1 cellular context compared by ENCODE assay signal in genomic region chr2:88600038-88600465, GRCh38.
A peak's percentile ranks its signal among the peaks of the same experiment; 100 is the strongest.
TF ChIP-seq lines count a peak whose summit lies in the region.

No MANE protein-coding gene starts in this region.

TF ChIP-seq in HEK293, 187 proteins besides CTCF, POLR2A, EP300 and RAD21 (continued from another document):
- TF ChIP-seq TSHZ1 (tag by site-specific recombination; IDR thresholded peaks at IDR 0.05; ENCODE audit: borderline replicate concordance) (peak; percentile 88), ZNF600 (tag by site-specific recombination; IDR thresholded peaks at IDR 0.05) (no peak), ATF2 (tag by site-specific recombination; IDR thresholded peaks at IDR 0.05; ENCODE audit: low read depth) (peak; percentile 99), SCRT1 (tag by site-specific recombination; IDR thresholded peaks at IDR 0.05; ENCODE audit: borderline replicate concordance) (no peak), KLF1 (tag by site-specific recombination; IDR thresholded peaks at IDR 0.05) (no peak), ZNF121 (tag by site-specific recombination; IDR thresholded peaks at IDR 0.05) (no peak), SALL2 (tag by site-specific recombination; IDR thresholded peaks at IDR 0.05; ENCODE audit: borderline replicate concordance) (no peak), ZNF138 (tag by site-specific recombination; IDR thresholded peaks at IDR 0.05; ENCODE audit: borderline replicate concordance) (no peak), ZSCAN18 (tag by site-specific recombination; IDR thresholded peaks at IDR 0.05) (no peak), ZNF792 (tag by site-specific recombination; IDR thresholded peaks at IDR 0.05) (no peak), ZNF76 (tag by site-specific recombination; IDR thresholded peaks at IDR 0.05; ENCODE audit: borderline replicate concordance, low read depth) (no peak), SP2 (tag by site-specific recombination; IDR thresholded peaks at IDR 0.05) (peak; percentile 37), YY1 (tag by site-specific recombination; IDR thresholded peaks at IDR 0.05) (no peak), GLI2 (tag by site-specific recombination; IDR thresholded peaks at IDR 0.05; ENCODE audit: borderline replicate concordance, low read depth) (no peak), ZFP37 (tag by site-specific recombination; IDR thresholded peaks at IDR 0.05) (peak; percentile 70; the same call in 1 of the 2 replicates), BCL6B (tag by site-specific recombination; IDR thresholded peaks at IDR 0.05) (peak; percentile 85; the same call in 1 of the 2 replicates), WT1 (tag by site-specific recombination; IDR thresholded peaks at IDR 0.05) (no peak), ZNF202 (tag by site-specific recombination; IDR thresholded peaks at IDR 0.05; ENCODE audit: borderline replicate concordance) (no peak), SETDB1 (IDR thresholded peaks at IDR 0.05; ENCODE audit: insufficient read length, low read length) (peak; percentile 73), ZNF335 (tag by site-specific recombination; conservative IDR thresholded peaks at IDR 0.05) (peak; percentile 36; the same call in 1 of the 2 replicates), ZNF660 (tag by site-specific recombination; IDR thresholded peaks at IDR 0.05) (peak; percentile 62), ZNF239 (tag by site-specific recombination; IDR thresholded peaks at IDR 0.05) (no peak), KLF8 (tag by site-specific recombination; IDR thresholded peaks at IDR 0.05) (peak; percentile 78; the same call in 1 of the 2 replicates), ZNF747 (tag by site-specific recombination; IDR thresholded peaks at IDR 0.05) (no peak), ZNF223 (tag by site-specific recombination; IDR thresholded peaks at IDR 0.05) (no peak), ZNF350 (tag by site-specific recombination; IDR thresholded peaks at IDR 0.05) (peak; percentile 95), FEZF1 (tag by site-specific recombination; IDR thresholded peaks at IDR 0.05) (no peak), MYNN (tag by site-specific recombination; IDR thresholded peaks at IDR 0.05; ENCODE audit: borderline replicate concordance) (no peak)
- TF ChIP-seq, protein P1, sequence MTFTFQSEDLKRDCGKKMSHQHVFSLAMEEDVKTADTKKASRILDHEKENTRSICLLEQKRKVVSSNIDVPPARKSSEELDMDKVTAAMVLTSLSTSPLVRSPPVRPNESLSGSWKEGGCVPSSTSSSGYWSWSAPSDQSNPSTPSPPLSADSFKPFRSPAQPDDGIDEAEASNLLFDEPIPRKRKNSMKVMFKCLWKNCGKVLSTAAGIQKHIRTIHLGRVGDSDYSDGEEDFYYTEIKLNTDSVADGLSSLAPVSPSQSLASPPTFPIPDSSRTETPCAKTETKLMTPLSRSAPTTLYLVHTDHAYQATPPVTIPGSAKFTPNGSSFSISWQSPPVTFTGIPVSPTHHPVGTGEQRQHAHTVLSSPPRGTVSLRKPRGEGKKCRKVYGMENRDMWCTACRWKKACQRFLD (tag by site-specific recombination; IDR thresholded peaks at IDR 0.05) = no peak
- TF ChIP-seq, protein P2, sequence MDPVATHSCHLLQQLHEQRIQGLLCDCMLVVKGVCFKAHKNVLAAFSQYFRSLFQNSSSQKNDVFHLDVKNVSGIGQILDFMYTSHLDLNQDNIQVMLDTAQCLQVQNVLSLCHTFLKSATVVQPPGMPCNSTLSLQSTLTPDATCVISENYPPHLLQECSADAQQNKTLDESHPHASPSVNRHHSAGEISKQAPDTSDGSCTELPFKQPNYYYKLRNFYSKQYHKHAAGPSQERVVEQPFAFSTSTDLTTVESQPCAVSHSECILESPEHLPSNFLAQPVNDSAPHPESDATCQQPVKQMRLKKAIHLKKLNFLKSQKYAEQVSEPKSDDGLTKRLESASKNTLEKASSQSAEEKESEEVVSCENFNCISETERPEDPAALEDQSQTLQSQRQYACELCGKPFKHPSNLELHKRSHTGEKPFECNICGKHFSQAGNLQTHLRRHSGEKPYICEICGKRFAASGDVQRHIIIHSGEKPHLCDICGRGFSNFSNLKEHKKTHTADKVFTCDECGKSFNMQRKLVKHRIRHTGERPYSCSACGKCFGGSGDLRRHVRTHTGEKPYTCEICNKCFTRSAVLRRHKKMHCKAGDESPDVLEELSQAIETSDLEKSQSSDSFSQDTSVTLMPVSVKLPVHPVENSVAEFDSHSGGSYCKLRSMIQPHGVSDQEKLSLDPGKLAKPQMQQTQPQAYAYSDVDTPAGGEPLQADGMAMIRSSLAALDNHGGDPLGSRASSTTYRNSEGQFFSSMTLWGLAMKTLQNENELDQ (tag by site-specific recombination; IDR thresholded peaks at IDR 0.05; ENCODE audit: low read depth) = no peak
- TF ChIP-seq, protein P3, sequence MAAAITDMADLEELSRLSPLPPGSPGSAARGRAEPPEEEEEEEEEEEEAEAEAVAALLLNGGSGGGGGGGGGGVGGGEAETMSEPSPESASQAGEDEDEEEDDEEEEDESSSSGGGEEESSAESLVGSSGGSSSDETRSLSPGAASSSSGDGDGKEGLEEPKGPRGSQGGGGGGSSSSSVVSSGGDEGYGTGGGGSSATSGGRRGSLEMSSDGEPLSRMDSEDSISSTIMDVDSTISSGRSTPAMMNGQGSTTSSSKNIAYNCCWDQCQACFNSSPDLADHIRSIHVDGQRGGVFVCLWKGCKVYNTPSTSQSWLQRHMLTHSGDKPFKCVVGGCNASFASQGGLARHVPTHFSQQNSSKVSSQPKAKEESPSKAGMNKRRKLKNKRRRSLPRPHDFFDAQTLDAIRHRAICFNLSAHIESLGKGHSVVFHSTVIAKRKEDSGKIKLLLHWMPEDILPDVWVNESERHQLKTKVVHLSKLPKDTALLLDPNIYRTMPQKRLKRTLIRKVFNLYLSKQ (tag by site-specific recombination; IDR thresholded peaks at IDR 0.05; ENCODE audit: borderline replicate concordance) = no peak
- TF ChIP-seq, protein P4, sequence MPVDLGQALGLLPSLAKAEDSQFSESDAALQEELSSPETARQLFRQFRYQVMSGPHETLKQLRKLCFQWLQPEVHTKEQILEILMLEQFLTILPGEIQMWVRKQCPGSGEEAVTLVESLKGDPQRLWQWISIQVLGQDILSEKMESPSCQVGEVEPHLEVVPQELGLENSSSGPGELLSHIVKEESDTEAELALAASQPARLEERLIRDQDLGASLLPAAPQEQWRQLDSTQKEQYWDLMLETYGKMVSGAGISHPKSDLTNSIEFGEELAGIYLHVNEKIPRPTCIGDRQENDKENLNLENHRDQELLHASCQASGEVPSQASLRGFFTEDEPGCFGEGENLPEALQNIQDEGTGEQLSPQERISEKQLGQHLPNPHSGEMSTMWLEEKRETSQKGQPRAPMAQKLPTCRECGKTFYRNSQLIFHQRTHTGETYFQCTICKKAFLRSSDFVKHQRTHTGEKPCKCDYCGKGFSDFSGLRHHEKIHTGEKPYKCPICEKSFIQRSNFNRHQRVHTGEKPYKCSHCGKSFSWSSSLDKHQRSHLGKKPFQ (tag by site-specific recombination; IDR thresholded peaks at IDR 0.05) = no peak
